Comparison of ENCODE assay signal across 31 cellular contexts in the genomic region with DNA sequence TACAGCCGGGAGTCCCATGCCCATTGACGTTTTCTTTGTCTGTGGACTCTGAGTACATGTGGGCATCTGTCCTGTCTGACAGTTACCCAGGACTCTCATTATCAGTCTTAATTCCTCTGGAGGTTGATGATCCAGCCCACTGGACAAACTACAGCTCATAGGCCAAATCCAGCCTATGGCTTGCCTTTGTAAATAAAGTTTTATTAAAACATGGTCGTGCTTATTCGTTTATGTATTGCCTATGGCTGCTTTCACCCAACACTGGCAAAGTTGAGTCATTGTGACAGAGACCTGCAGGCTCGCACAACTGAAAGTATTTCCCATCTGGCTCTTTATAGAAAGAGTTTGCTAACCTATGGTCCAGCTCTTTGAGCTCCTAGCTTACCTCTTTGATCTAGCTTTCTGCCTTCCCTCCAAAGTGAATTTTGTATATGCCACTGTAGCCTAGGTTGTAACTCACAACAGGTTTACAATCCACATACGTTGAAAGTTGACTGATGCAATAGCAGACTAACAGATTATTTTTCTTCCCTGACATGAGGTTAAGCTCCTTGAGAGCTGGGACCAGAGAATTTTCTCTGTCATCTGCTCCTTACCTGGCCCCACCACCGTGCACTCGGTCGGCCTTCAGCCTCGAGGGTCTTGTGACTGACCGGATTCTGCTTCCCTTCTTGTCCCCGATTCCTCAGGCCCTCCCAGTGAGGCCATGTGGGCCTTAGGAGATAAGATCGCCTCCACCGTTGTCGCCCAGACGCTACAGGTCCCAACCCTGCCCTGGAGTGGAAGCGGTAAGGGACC.
"Had no signal": no experiment of that assay in that cellular context is flagged by ENCODE, and none has a peak within 500 bp of the region (broad histone marks: within the 10 kb centered on the region; RNA-seq: fewer than 3 reads in every experiment).

No MANE protein-coding gene starts in this region.

- H3K4me1 ChIP-seq: ascending aorta had no signal

- H3K9me3 ChIP-seq: MG63, SJCRH30 had no signal

- H3K9me3 Mint-ChIP-seq: activated naive CD4-positive, alpha-beta T cell treated with anti-CD3 and anti-CD28 coated beads, Interleukin-2, amount 50 U/mL, for 24 hours had no signal

- H3K4me3 ChIP-seq: ascending aorta, cardiac muscle cell, MG63, SJCRH30, SK-N-MC had no signal

- DNase-seq: activated CD4-positive, alpha-beta T cell treated with anti-CD3 and anti-CD28 coated beads for 1 hour; activated CD4-positive, alpha-beta T cell treated with anti-CD3 and anti-CD28 coated beads, Interleukin-2, amount 10 ng/mL, durations not matched to agents 7 days and 5 days; activated CD4-positive, alpha-beta T cell treated with anti-CD3 and anti-CD28 coated beads, Interleukin-2, amount 50 U/mL, for 48 hours; activated CD4-positive, CD25-positive, alpha-beta regulatory T cell; activated CD8-positive, alpha-beta T cell treated with anti-CD3 and anti-CD28 coated beads, Interleukin-2, amount 10 ng/mL, durations not matched to agents 7 days and 5 days; activated gamma-delta T cell; activated naive CD4-positive, alpha-beta T cell treated with Interleukin-2 at 50 U/mL for 16 hours; activated naive CD8-positive, alpha-beta T cell treated with anti-CD3 and anti-CD28 coated beads, Interleukin-2, amount 10 ng/mL, durations not matched to agents 7 days and 5 days; activated T-cell treated with anti-CD3 and anti-CD28 coated beads, Interleukin-2, amount 50 U/mL, for 24 hours; amygdala; Kasumi-1; KG1; MG63; NCI-H1048; NCI-H1417; NCI-H146; NCI-H187; NCI-H2081; NCI-H345; NCI-H524 treated with DMSO at 0.1 percent for 48 hours; PC-3; SHP77; SJCRH30; T1000; WERI-Rb-1 had no signal

- H3K27me3 Mint-ChIP-seq: activated CD4-positive, alpha-beta T cell treated with anti-CD3 and anti-CD28 coated beads, Interleukin-2, amount 10 ng/mL, durations not matched to agents 7 days and 5 days; activated naive CD4-positive, alpha-beta T cell treated with anti-CD3 and anti-CD28 coated beads, Interleukin-2, amount 50 U/mL, for 24 hours; activated naive CD8-positive, alpha-beta T cell treated with anti-CD3 and anti-CD28 coated beads, Interleukin-2, amount 10 ng/mL, durations not matched to agents 7 days and 5 days; activated T-cell treated with anti-CD3 and anti-CD28 coated beads, Interleukin-2, amount 50 U/mL, for 24 hours; IgD-negative memory B cell had no signal

- H3K27ac Mint-ChIP-seq: activated CD4-positive, alpha-beta T cell treated with anti-CD3 and anti-CD28 coated beads, Interleukin-2, amount 10 ng/mL, durations not matched to agents 7 days and 5 days; activated CD8-positive, alpha-beta T cell treated with anti-CD3 and anti-CD28 coated beads, Interleukin-2, amount 10 ng/mL, durations not matched to agents 7 days and 5 days; activated naive CD4-positive, alpha-beta T cell treated with anti-CD3 and anti-CD28 coated beads, Interleukin-2, amount 50 U/mL, for 24 hours; activated naive CD8-positive, alpha-beta T cell treated with anti-CD3 and anti-CD28 coated beads, Interleukin-2, amount 10 ng/mL, durations not matched to agents 7 days and 5 days; activated T-cell treated with anti-CD3 and anti-CD28 coated beads, Interleukin-2, amount 50 U/mL, for 24 hours; activated T-helper 2 cell treated with anti-CD3 and anti-CD28 coated beads, Interferon-gamma antibody, Interleukin-2, Interleukin-4, amounts not matched to agents 10 μg/mL and 5 μg/mL and 100 μg/mL, durations not matched to agents 14 hours and 24 hours and 36 hours; IgD-negative memory B cell had no signal

- H3K36me3 ChIP-seq: MG63, SJCRH30 had no signal

- H3K27me3 ChIP-seq: ascending aorta, cardiac muscle cell, MG63, SJCRH30 had no signal

- H3K4me1 Mint-ChIP-seq: activated CD4-positive, alpha-beta T cell treated with anti-CD3 and anti-CD28 coated beads, Interleukin-2, amount 10 ng/mL, durations not matched to agents 7 days and 5 days; activated naive CD4-positive, alpha-beta T cell treated with anti-CD3 and anti-CD28 coated beads, Interleukin-2, amount 50 U/mL, for 24 hours; activated naive CD8-positive, alpha-beta T cell treated with anti-CD3 and anti-CD28 coated beads, Interleukin-2, amount 10 ng/mL, durations not matched to agents 7 days and 5 days; IgD-negative memory B cell had no signal

- H3K4me3 Mint-ChIP-seq: activated CD4-positive, alpha-beta T cell treated with anti-CD3 and anti-CD28 coated beads, Interleukin-2, amount 10 ng/mL, durations not matched to agents 7 days and 5 days; activated CD8-positive, alpha-beta T cell treated with anti-CD3 and anti-CD28 coated beads, Interleukin-2, amount 10 ng/mL, durations not matched to agents 7 days and 5 days; activated naive CD4-positive, alpha-beta T cell treated with anti-CD3 and anti-CD28 coated beads, Interleukin-2, amount 50 U/mL, for 24 hours; activated naive CD8-positive, alpha-beta T cell treated with anti-CD3 and anti-CD28 coated beads, Interleukin-2, amount 10 ng/mL, durations not matched to agents 7 days and 5 days; activated T-cell treated with anti-CD3 and anti-CD28 coated beads, Interleukin-2, amount 50 U/mL, for 24 hours; IgD-negative memory B cell had no signal

- H3K27ac ChIP-seq: ascending aorta, cardiac muscle cell, SJCRH30, SK-N-MC, WERI-Rb-1 had no signal

- ATAC-seq: activated CD8-positive, alpha-beta T cell treated with anti-CD3 and anti-CD28 coated beads, Interleukin-2, amount 10 ng/mL, durations not matched to agents 7 days and 5 days; PC-3 had no signal
